Comparison of ENCODE assay signal across 2 cellular contexts in the genomic region with DNA sequence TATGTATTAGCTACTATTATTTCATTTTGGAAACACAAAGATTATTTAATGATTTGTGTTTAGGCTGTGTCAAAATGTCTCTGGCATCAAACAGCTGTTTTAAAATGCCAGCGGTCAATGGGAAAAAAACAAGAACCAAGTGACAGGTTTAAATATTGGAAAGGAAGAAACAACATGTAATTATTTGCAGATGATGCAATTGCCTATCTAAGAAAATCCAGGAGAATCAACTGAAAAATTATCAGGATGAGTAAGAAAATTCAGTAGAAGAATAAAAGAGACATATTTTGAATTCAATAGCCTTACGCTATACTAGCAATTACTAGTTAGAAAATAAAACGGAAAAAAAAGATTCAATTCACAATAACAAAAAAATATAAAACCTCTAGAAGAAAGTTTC.
TF ChIP-seq lines count a peak whose summit lies in the region.

No MANE protein-coding gene starts in this region.

TF ChIP-seq in HepG2, 621 proteins besides CTCF, POLR2A, EP300 and RAD21:
- TF ChIP-seq ZNF205 (CRISPR knock-in tag; IDR thresholded peaks at IDR 0.05) (no peak), ATF7 (IDR thresholded peaks at IDR 0.05) (0 out of 2 replicates have a peak, but pooled peaks have one; percentile 9), ATF7 (CRISPR knock-in tag; IDR thresholded peaks at IDR 0.05) (no peak), GATAD1 (CRISPR knock-in tag; IDR thresholded peaks at IDR 0.05) (no peak)

TF ChIP-seq in K562, 482 proteins besides CTCF, POLR2A, EP300 and RAD21:
- no peak for TF ChIP-seq CEBPG (CRISPR knock-in tag; IDR thresholded peaks at IDR 0.05)
- TF ChIP-seq CEBPG (tag; conservative IDR thresholded peaks at IDR 0.05 in 1 of 2, IDR thresholded peaks at IDR 0.05 in 1 of 2) = peak; percentile 24 to 60; a peak in 3 of 4 replicates
- peak; percentile 53 for TF ChIP-seq ATF3 (IDR thresholded peaks at IDR 0.05)
- TF ChIP-seq ATF3 (CRISPR knock-in tag; conservative IDR thresholded peaks at IDR 0.05) = no peak
- TF ChIP-seq SIX5 (IDR thresholded peaks at IDR 0.05; ENCODE audit: borderline replicate concordance in 1 of 2, insufficient read depth in 1 of 2, low read depth in 1 of 2, low read length in 2 of 2) = no peak
- no peak for TF ChIP-seq CCNT2 (IDR thresholded peaks at IDR 0.05; ENCODE audit: borderline replicate concordance, extremely low read depth, insufficient read length, low read depth, low read length)
